Comparison of ENCODE assay signal across 1 cellular context in the genomic region with DNA sequence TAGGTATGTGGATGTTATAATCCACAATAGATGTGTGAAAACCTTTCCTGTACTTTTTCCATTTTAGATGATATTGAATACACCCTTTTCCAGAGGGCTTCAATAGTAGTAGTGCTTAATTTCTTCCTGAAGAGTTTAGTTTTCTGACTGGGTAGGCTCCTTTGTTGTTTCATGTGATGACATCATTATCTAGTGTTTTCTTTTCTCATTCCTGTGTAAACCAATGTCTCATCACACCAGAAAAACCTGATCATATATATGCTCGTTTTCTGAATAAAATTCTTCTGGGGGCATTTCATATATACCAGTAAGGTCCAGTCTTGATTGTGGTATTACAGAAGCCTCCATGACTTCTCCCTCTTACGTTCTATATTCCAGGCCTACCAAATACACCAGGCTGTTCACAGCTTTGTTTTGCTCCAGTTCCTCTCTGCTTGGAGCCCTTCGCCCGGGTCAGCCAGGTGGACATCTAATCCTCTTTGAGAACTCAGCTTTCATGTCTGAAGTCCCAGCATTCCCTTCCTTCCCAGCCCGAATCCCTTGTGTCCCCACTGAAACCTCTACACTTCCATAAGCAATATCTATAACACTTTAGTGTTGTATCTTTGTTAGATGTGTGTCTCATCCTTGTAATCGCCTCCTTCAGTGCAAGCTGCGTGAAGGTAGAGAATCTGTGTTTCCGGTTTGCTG.
TF ChIP-seq lines count a peak whose summit lies in the region.

No MANE protein-coding gene starts in this region.

TF ChIP-seq in neural cell, 6 proteins besides CTCF, POLR2A, EP300 and RAD21 (continued from another document):
- TF ChIP-seq SMC3 (conservative IDR thresholded peaks at IDR 0.05; ENCODE audit: poor library complexity) = no peak
